ENCODE assay signal across 8 cellular contexts in genomic region chr11:43868852-43869567, GRCh38. TPM values are rescaled to one million over a fixed set of nuclear protein-coding genes. Genes with fewer than 3 reads are reported as not detected.
DNase-seq lines count a peak whose midpoint lies in the region; ATAC-seq and TF ChIP-seq lines count a peak whose summit lies in the region.

No MANE protein-coding gene starts in this region.

- DNase-seq in COLO829 (ENCODE audit: low spot score) (peak; percentile 34), GM19240 (ENCODE audit: insufficient read length, low spot score) (peak; percentile 59), SIG-M5 treated with dmso at 0.1 percent for 504 hours (lab: John Stamatoyannopoulos, UW; ENCODE audit: unreplicated experiment) (peak; percentile 94), epithelial cell of esophagus (ENCODE audit: low read depth) (peak; percentile 85), DMS79 (lab: John Stamatoyannopoulos, UW) (no peak), body of pancreas (no peak)
- peak in 2 of 3 experiments; percentile 6 to 37 for DNase-seq in stimulated activated CD4-positive, alpha-beta T cell treated with anti-CD3 and anti-CD28 coated beads, TNF-alpha, amount 100 ng/mL, for 24 hours (ENCODE audit: low read depth in 3 of 3)

- no peak overlapping the region for H3K4me3 ChIP-seq in epithelial cell of esophagus (ENCODE audit: low read length)
- H3K4me3 ChIP-seq in body of pancreas = no peak overlapping the region

- ATAC-seq in HG03159 (IDR thresholded peaks at IDR 0.05; ENCODE audit: unreplicated experiment) = peak; percentile 100
- no peak for ATAC-seq in body of pancreas

- intact Hi-C loops in body of pancreas (cut with DNase I) = no loop called here

- no peak overlapping the region for H3K27ac ChIP-seq in body of pancreas

- TF ChIP-seq CTCF in epithelial cell of esophagus (IDR thresholded peaks at IDR 0.05; ENCODE audit: insufficient read depth, low read depth, low read length, missing control alignments) = no peak
- TF ChIP-seq CTCF in body of pancreas (IDR thresholded peaks at IDR 0.05) = no peak

- H3K9me3 ChIP-seq in body of pancreas = no peaks in the 10 kb centered on the region

- no peaks in the 10 kb centered on the region for H3K36me3 ChIP-seq in body of pancreas (replicated peaks in 1 of 2; ENCODE audit: insufficient read depth in 1 of 2, low read depth in 2 of 2)

- no peaks in the 10 kb centered on the region for H3K27me3 ChIP-seq in body of pancreas

- TF ChIP-seq POLR2A in body of pancreas (IDR thresholded peaks at IDR 0.05) = no peak

- WGBS in body of pancreas, 2 donors = 32 to 43% methylated on average over 5 of the region's 5 CpGs

- H3K4me1 ChIP-seq in body of pancreas = no peaks in the 10 kb centered on the region

RNA-seq across cellular contexts. Expression of gene ALKBH3, which starts 11.6 kb away (rescaled TPM):
- total RNA-seq in body of pancreas = 10 to 100 TPM; 29.3 to 30.0 TPM

Comparison
In these comparisons a context has a peak if more than half of its experiments do, and no peak if none do; other contexts are left out.
1. DNase-seq: peak in COLO829 (single experiment), GM19240 (single experiment), SIG-M5 treated with dmso at 0.1 percent for 504 hours (single experiment), epithelial cell of esophagus (single experiment) and stimulated activated CD4-positive, alpha-beta T cell treated with anti-CD3 and anti-CD28 coated beads, TNF-alpha, amount 100 ng/mL, for 24 hours (2 of 3); none in DMS79 (single experiment) and body of pancreas (0 of 4).